26 cellular contexts compared by ENCODE assay signal in genomic region chr3:123116116-123116515, GRCh38.
"Had no signal": no experiment of that assay in that cellular context is flagged by ENCODE, and none has a peak within 500 bp of the region (broad histone marks: within the 10 kb centered on the region; RNA-seq: fewer than 3 reads in every experiment).

No MANE protein-coding gene starts in this region.

- H2AFZ ChIP-seq: neural progenitor cell had no signal

- H3K4me3 Mint-ChIP-seq: immature natural killer cell; natural killer cell; nephron progenitor cell; neural progenitor cell; stimulated activated effector memory CD8-positive, alpha-beta T cell treated with anti-CD3 and anti-CD28 coated beads, Interleukin-12 subunit alpha, Interleukin-12 subunit beta, amount 100 ng/mL, for 72 hours; stimulated activated naive CD8-positive, alpha-beta T cell treated with anti-CD3 and anti-CD28 coated beads, Interleukin-15, Interleukin-2, amounts not matched to agents 100 ng/mL and 50 ng/mL, for 24 hours had no signal

- H3K9me3 Mint-ChIP-seq: immature natural killer cell; natural killer cell; nephron progenitor cell; neural progenitor cell; stimulated activated effector memory CD8-positive, alpha-beta T cell treated with anti-CD3 and anti-CD28 coated beads, Interleukin-12 subunit alpha, Interleukin-12 subunit beta, amount 100 ng/mL, for 72 hours; stimulated activated naive CD8-positive, alpha-beta T cell treated with anti-CD3 and anti-CD28 coated beads, Interleukin-15, Interleukin-2, amounts not matched to agents 100 ng/mL and 50 ng/mL, for 24 hours had no signal

- H3K9me3 ChIP-seq: heart left ventricle, left lung, lower lobe of right lung, pancreas, psoas muscle, right atrium auricular region, right lobe of liver, suprapubic skin, thoracic aorta, tibial nerve, upper lobe of left lung, vagina had no signal

- H3K27ac ChIP-seq: heart left ventricle, left lung, lower lobe of right lung, neural progenitor cell, pancreas, psoas muscle, right atrium auricular region, right lobe of liver, skin epidermis, suprapubic skin, thoracic aorta, tibial nerve, upper lobe of left lung, vagina had no signal

- H3K36me3 ChIP-seq: neural progenitor cell had no signal

- H3K4me1 Mint-ChIP-seq: stimulated activated effector memory CD8-positive, alpha-beta T cell treated with anti-CD3 and anti-CD28 coated beads, Interleukin-12 subunit alpha, Interleukin-12 subunit beta, amount 100 ng/mL, for 72 hours had no signal

- H3K4me3 ChIP-seq: heart left ventricle, left lung, lower lobe of right lung, neural progenitor cell, pancreas, psoas muscle, right atrium auricular region, right lobe of liver, skin epidermis, suprapubic skin, thoracic aorta, tibial nerve, upper lobe of left lung, vagina had no signal

- DNase-seq: heart left ventricle; hypothalamus; immature natural killer cell; kidney; left colon; left lung; lower lobe of right lung; mammary epithelial cell; mesenchymal stem cell; natural killer cell; nephron progenitor cell; pancreas; psoas muscle; right lobe of liver; stimulated activated CD4-positive, alpha-beta T cell treated with anti-CD3 and anti-CD28 coated beads, Interleukin-4, amount 100 ng/mL, for 24 hours; stimulated activated naive CD4-positive, alpha-beta T cell had no signal

- H3K4me2 ChIP-seq: neural progenitor cell had no signal

- H3K36me3 Mint-ChIP-seq: immature natural killer cell, natural killer cell had no signal

- ATAC-seq: heart left ventricle; left colon; left lung; lower lobe of right lung; natural killer cell; pancreas; psoas muscle; right lobe of liver; stimulated activated effector memory CD8-positive, alpha-beta T cell treated with anti-CD3 and anti-CD28 coated beads, Interleukin-12 subunit alpha, Interleukin-12 subunit beta, amount 100 ng/mL, for 72 hours had no signal

- H3K9ac ChIP-seq: neural progenitor cell had no signal

- H3K27ac Mint-ChIP-seq: natural killer cell; nephron progenitor cell; neural progenitor cell; stimulated activated effector memory CD8-positive, alpha-beta T cell treated with anti-CD3 and anti-CD28 coated beads, Interleukin-12 subunit alpha, Interleukin-12 subunit beta, amount 100 ng/mL, for 72 hours; stimulated activated naive CD8-positive, alpha-beta T cell treated with anti-CD3 and anti-CD28 coated beads, Interleukin-15, Interleukin-2, amounts not matched to agents 100 ng/mL and 50 ng/mL, for 24 hours had no signal

- H3K4me1 ChIP-seq: left lung, lower lobe of right lung, pancreas, psoas muscle, right lobe of liver, suprapubic skin, vagina had no signal

- H3K27me3 ChIP-seq: heart left ventricle, left lung, neural progenitor cell, pancreas, right atrium auricular region, right lobe of liver, suprapubic skin, tibial nerve, upper lobe of left lung, vagina had no signal

- H3K27me3 Mint-ChIP-seq: stimulated activated naive CD8-positive, alpha-beta T cell treated with anti-CD3 and anti-CD28 coated beads, Interleukin-15, Interleukin-2, amounts not matched to agents 100 ng/mL and 50 ng/mL, for 24 hours had no signal
